ENCODE assay signal across 9 cellular contexts in genomic region chr2:62774555-62775366, GRCh38.
DNase-seq lines count a peak whose midpoint lies in the region; ATAC-seq and TF ChIP-seq lines count a peak whose summit lies in the region.
"Had no signal": no experiment of that assay in that cellular context is flagged by ENCODE, and none has a peak within 500 bp of the region (broad histone marks: within the 10 kb centered on the region; RNA-seq: fewer than 3 reads in every experiment).

No MANE protein-coding gene starts in this region.

- TF ChIP-seq CTCF in HEK293 (tag by site-specific recombination; IDR thresholded peaks at IDR 0.05) (no peak), cardiac fibroblast (IDR thresholded peaks at IDR 0.05; ENCODE audit: low read depth, low read length) (peak; percentile 63), left lung (IDR thresholded peaks at IDR 0.05) (peak; percentile 52 to 68)

- H3K27me3 ChIP-seq in left lung, result no peaks in the 10 kb centered on the region

- H3K4me1 ChIP-seq in HEK293 (ENCODE audit: control insufficient read depth, insufficient read depth, low read length) (no peaks in the 10 kb centered on the region), left lung (no peaks in the 10 kb centered on the region)

- H3K4me3 ChIP-seq in HEK293 (ENCODE audit: low read depth, low read length) (no peak overlapping the region), cardiac fibroblast (replicated peaks in 1 of 2; ENCODE audit: low read depth in 2 of 2, low read length in 2 of 2) (no peak overlapping the region), left lung (no peak overlapping the region)

- ATAC-seq in left lung (peak; percentile 95), GM19023 (IDR thresholded peaks at IDR 0.05; ENCODE audit: unreplicated experiment) (no peak)
- ATAC-seq: T-cell had no signal

- CTCF ChIA-PET in HEK293 (lab: Yijun Ruan, JAX), result interaction anchor here (0.5 to 4.4 kb wide), 27 partner anchors 9 to 1103 kb away, joined by 3 to 84 read pairs (median 4); no protein-coding TSS in a partner anchor

- no peaks in the 10 kb centered on the region for H3K36me3 ChIP-seq in HEK293 (ENCODE audit: control insufficient read depth in 2 of 2, insufficient read depth in 1 of 2, low read length in 2 of 2)
- H3K36me3 ChIP-seq in left lung, result no peaks in the 10 kb centered on the region

- DNase-seq in DMS153 treated with DMSO at 0.1 percent for 48 hours (lab: John Stamatoyannopoulos, UW; ENCODE audit: unreplicated experiment) (peak; percentile 38), NCI-H748 (lab: John Stamatoyannopoulos, UW; ENCODE audit: unreplicated experiment) (peak; percentile 32), cardiac fibroblast (ENCODE audit: low read depth in 2 of 2) (peak; percentile 63 to 75), left lung (no peak), HuH-7.5 (ENCODE audit: low spot score) (no peak)
- no peak for DNase-seq in activated CD8-positive, alpha-beta memory T cell treated with anti-CD3 and anti-CD28 coated beads, Interleukin-2, amount 50 U/mL, for 4 hours

- POLR2A ChIA-PET in HEK293 (lab: Yijun Ruan, JAX), result interaction anchor here (1.7 kb wide), 1 partner anchor 318 kb away, joined by 4 read pairs; no protein-coding TSS in a partner anchor

- H3K9me3 ChIP-seq in HEK293 (ENCODE audit: control insufficient read depth, insufficient read depth, low read depth, low read length), result no peaks in the 10 kb centered on the region
- no peaks in the 10 kb centered on the region for H3K9me3 ChIP-seq in left lung

- H3K27ac ChIP-seq in HEK293 (ENCODE audit: extremely low read depth, low read depth, low read length) (no peak overlapping the region), left lung (no peak overlapping the region)

- intact Hi-C loops in left lung (cut with DNase I), result loop anchor here in 1 of 2 donors (2.0 kb wide), 1 partner anchor 318 kb away; no protein-coding TSS in a partner anchor

TF ChIP-seq in HEK293, 187 proteins besides CTCF, POLR2A, EP300 and RAD21:
- TF ChIP-seq ZBTB8A (tag by site-specific recombination; IDR thresholded peaks at IDR 0.05) (no peak), ZNF654 (tag by site-specific recombination; IDR thresholded peaks at IDR 0.05; ENCODE audit: low read depth) (peak; percentile 44), ZBTB7A (tag by site-specific recombination; IDR thresholded peaks at IDR 0.05; ENCODE audit: low read depth) (no peak), HOXA7 (CRISPR knock-in tag; IDR thresholded peaks at IDR 0.05; ENCODE audit: borderline replicate concordance) (no peak), PRDM1 (tag by site-specific recombination; IDR thresholded peaks at IDR 0.05) (peak; percentile 43), HIC1 (tag by site-specific recombination; IDR thresholded peaks at IDR 0.05) (no peak), ZNF335 (tag by site-specific recombination; conservative IDR thresholded peaks at IDR 0.05) (no peak), ZNF76 (tag by site-specific recombination; IDR thresholded peaks at IDR 0.05; ENCODE audit: borderline replicate concordance, low read depth) (no peak), ZNF280C (tag by site-specific recombination; IDR thresholded peaks at IDR 0.05) (no peak), ZNF830 (tag by site-specific recombination; IDR thresholded peaks at IDR 0.05; ENCODE audit: low read depth) (no peak), ZSCAN18 (tag by site-specific recombination; IDR thresholded peaks at IDR 0.05) (no peak), ZNF311 (tag by site-specific recombination; IDR thresholded peaks at IDR 0.05; ENCODE audit: borderline replicate concordance) (no peak)
TF ChIP-seq in HEK293: peak in this region for 2.

Comparison
In these comparisons a context has a peak if more than half of its experiments do, and no peak if none do; other contexts are left out.
1. DNase-seq: peak in DMS153 treated with DMSO at 0.1 percent for 48 hours (single experiment), NCI-H748 (single experiment) and cardiac fibroblast (2 of 2); none in left lung (0 of 2), activated CD8-positive, alpha-beta memory T cell treated with anti-CD3 and anti-CD28 coated beads, Interleukin-2, amount 50 U/mL, for 4 hours (single experiment) and HuH-7.5 (single experiment).